ENCODE assay signal across 2 cellular contexts in the genomic region with DNA sequence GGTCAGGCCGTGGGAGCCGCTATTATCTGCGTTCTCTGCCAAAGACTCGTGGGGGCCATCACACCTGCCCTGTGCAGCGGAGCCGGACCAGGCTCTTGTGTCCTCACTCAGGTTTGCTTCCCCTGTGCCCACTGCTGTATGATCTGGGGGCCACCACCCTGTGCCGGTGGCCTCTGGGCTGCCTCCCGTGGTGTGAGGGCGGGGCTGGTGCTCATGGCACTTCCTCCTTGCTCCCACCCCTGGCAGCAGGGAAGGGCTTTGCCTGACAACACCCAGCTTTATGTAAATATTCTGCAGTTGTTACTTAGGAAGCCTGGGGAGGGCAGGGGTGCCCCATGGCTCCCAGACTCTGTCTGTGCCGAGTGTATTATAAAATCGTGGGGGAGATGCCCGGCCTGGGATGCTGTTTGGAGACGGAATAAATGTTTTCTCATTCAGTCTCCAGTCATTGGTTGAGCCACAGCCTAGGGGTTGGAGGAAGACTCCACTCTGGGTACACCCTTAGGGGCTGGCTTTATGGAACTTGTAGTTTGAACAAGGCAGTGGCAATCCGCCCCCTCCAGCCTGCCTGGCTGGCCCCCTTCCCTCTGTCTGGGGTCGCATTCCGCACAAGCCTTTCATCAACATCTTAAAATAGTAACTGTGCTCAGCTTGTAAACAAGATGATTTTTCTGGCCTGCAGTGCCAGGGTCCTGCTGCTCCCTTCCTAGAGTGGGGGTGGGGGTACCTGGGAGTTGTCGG.
A peak's percentile ranks its signal among the peaks of the same experiment; 100 is the strongest.
TF ChIP-seq lines count a peak whose summit lies in the region.

No MANE protein-coding gene starts in this region.

TF ChIP-seq in GM23338, 12 proteins besides CTCF, POLR2A, EP300 and RAD21 (continued from another document):
- TF ChIP-seq REST (IDR thresholded peaks at IDR 0.05; ENCODE audit: unreplicated experiment), result no peak

TF ChIP-seq in HepG2, 621 proteins besides CTCF, POLR2A, EP300 and RAD21 (continued from another document and continues in another):
- TF ChIP-seq CERS6 (CRISPR knock-in tag; IDR thresholded peaks at IDR 0.05) (no peak), ZBTB1 (CRISPR knock-in tag; IDR thresholded peaks at IDR 0.05; ENCODE audit: borderline replicate concordance) (no peak), ZNF207 (IDR thresholded peaks at IDR 0.05; ENCODE audit: borderline replicate concordance) (no peak), CHD4 (IDR thresholded peaks at IDR 0.05; ENCODE audit: borderline replicate concordance, low read length) (no peak), NFYC (CRISPR knock-in tag; IDR thresholded peaks at IDR 0.05) (no peak), FOXC1 (CRISPR knock-in tag; IDR thresholded peaks at IDR 0.05; ENCODE audit: borderline replicate concordance) (no peak), AGO2 (optimal IDR thresholded peaks at IDR 0.05; ENCODE audit: low read depth, low read length) (peak; percentile 85), STAT5B (CRISPR knock-in tag; IDR thresholded peaks at IDR 0.05) (no peak), EEA1 (CRISPR knock-in tag; IDR thresholded peaks at IDR 0.05; ENCODE audit: borderline replicate concordance) (no peak), FUBP1 (CRISPR knock-in tag; IDR thresholded peaks at IDR 0.05; ENCODE audit: borderline replicate concordance) (no peak), ZNF883 (CRISPR knock-in tag; IDR thresholded peaks at IDR 0.05; ENCODE audit: not compliant biosample characterization) (no peak), NBN (conservative IDR thresholded peaks at IDR 0.05) (no peak), PRDM4 (CRISPR knock-in tag; IDR thresholded peaks at IDR 0.05; ENCODE audit: borderline replicate concordance) (no peak), ZHX1 (CRISPR knock-in tag; IDR thresholded peaks at IDR 0.05; ENCODE audit: low read depth) (no peak), SRSF4 (IDR thresholded peaks at IDR 0.05; ENCODE audit: low read depth, low read length, poor library complexity, severe bottlenecking) (no peak), U2AF2 (IDR thresholded peaks at IDR 0.05; ENCODE audit: low read depth, low read length) (no peak), ZSCAN12 (CRISPR knock-in tag; IDR thresholded peaks at IDR 0.05) (no peak), TFAP4 (IDR thresholded peaks at IDR 0.05; ENCODE audit: borderline replicate concordance, low read depth) (no peak), REST (IDR thresholded peaks at IDR 0.05; ENCODE audit: borderline replicate concordance in 1 of 2, low read depth in 1 of 2, low read length in 2 of 2) (no peak), ZNF619 (CRISPR knock-in tag; IDR thresholded peaks at IDR 0.05) (no peak), MAFK (conservative IDR thresholded peaks at IDR 0.05 in 1 of 2, IDR thresholded peaks at IDR 0.05 in 1 of 2; ENCODE audit: low read length in 2 of 2) (no peak)
- TF ChIP-seq, protein P1, sequence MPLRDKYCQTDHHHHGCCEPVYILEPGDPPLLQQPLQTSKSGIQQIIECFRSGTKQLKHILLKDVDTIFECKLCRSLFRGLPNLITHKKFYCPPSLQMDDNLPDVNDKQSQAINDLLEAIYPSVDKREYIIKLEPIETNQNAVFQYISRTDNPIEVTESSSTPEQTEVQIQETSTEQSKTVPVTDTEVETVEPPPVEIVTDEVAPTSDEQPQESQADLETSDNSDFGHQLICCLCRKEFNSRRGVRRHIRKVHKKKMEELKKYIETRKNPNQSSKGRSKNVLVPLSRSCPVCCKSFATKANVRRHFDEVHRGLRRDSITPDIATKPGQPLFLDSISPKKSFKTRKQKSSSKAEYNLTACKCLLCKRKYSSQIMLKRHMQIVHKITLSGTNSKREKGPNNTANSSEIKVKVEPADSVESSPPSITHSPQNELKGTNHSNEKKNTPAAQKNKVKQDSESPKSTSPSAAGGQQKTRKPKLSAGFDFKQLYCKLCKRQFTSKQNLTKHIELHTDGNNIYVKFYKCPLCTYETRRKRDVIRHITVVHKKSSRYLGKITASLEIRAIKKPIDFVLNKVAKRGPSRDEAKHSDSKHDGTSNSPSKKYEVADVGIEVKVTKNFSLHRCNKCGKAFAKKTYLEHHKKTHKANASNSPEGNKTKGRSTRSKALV (CRISPR knock-in tag; IDR thresholded peaks at IDR 0.05), result no peak
- TF ChIP-seq, protein P2, sequence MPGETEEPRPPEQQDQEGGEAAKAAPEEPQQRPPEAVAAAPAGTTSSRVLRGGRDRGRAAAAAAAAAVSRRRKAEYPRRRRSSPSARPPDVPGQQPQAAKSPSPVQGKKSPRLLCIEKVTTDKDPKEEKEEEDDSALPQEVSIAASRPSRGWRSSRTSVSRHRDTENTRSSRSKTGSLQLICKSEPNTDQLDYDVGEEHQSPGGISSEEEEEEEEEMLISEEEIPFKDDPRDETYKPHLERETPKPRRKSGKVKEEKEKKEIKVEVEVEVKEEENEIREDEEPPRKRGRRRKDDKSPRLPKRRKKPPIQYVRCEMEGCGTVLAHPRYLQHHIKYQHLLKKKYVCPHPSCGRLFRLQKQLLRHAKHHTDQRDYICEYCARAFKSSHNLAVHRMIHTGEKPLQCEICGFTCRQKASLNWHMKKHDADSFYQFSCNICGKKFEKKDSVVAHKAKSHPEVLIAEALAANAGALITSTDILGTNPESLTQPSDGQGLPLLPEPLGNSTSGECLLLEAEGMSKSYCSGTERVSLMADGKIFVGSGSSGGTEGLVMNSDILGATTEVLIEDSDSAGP (CRISPR knock-in tag; IDR thresholded peaks at IDR 0.05; ENCODE audit: borderline replicate concordance), result peak; percentile 29; the same call in 1 of the 2 replicates
- TF ChIP-seq, protein P3, sequence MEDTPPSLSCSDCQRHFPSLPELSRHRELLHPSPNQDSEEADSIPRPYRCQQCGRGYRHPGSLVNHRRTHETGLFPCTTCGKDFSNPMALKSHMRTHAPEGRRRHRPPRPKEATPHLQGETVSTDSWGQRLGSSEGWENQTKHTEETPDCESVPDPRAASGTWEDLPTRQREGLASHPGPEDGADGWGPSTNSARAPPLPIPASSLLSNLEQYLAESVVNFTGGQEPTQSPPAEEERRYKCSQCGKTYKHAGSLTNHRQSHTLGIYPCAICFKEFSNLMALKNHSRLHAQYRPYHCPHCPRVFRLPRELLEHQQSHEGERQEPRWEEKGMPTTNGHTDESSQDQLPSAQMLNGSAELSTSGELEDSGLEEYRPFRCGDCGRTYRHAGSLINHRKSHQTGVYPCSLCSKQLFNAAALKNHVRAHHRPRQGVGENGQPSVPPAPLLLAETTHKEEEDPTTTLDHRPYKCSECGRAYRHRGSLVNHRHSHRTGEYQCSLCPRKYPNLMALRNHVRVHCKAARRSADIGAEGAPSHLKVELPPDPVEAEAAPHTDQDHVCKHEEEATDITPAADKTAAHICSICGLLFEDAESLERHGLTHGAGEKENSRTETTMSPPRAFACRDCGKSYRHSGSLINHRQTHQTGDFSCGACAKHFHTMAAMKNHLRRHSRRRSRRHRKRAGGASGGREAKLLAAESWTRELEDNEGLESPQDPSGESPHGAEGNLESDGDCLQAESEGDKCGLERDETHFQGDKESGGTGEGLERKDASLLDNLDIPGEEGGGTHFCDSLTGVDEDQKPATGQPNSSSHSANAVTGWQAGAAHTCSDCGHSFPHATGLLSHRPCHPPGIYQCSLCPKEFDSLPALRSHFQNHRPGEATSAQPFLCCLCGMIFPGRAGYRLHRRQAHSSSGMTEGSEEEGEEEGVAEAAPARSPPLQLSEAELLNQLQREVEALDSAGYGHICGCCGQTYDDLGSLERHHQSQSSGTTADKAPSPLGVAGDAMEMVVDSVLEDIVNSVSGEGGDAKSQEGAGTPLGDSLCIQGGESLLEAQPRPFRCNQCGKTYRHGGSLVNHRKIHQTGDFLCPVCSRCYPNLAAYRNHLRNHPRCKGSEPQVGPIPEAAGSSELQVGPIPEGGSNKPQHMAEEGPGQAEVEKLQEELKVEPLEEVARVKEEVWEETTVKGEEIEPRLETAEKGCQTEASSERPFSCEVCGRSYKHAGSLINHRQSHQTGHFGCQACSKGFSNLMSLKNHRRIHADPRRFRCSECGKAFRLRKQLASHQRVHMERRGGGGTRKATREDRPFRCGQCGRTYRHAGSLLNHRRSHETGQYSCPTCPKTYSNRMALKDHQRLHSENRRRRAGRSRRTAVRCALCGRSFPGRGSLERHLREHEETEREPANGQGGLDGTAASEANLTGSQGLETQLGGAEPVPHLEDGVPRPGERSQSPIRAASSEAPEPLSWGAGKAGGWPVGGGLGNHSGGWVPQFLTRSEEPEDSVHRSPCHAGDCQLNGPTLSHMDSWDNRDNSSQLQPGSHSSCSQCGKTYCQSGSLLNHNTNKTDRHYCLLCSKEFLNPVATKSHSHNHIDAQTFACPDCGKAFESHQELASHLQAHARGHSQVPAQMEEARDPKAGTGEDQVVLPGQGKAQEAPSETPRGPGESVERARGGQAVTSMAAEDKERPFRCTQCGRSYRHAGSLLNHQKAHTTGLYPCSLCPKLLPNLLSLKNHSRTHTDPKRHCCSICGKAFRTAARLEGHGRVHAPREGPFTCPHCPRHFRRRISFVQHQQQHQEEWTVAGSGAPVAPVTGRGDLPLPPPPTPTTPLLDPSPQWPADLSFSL (CRISPR knock-in tag; IDR thresholded peaks at IDR 0.05), result no peak
